8 cellular contexts compared by ENCODE assay signal in the genomic region with DNA sequence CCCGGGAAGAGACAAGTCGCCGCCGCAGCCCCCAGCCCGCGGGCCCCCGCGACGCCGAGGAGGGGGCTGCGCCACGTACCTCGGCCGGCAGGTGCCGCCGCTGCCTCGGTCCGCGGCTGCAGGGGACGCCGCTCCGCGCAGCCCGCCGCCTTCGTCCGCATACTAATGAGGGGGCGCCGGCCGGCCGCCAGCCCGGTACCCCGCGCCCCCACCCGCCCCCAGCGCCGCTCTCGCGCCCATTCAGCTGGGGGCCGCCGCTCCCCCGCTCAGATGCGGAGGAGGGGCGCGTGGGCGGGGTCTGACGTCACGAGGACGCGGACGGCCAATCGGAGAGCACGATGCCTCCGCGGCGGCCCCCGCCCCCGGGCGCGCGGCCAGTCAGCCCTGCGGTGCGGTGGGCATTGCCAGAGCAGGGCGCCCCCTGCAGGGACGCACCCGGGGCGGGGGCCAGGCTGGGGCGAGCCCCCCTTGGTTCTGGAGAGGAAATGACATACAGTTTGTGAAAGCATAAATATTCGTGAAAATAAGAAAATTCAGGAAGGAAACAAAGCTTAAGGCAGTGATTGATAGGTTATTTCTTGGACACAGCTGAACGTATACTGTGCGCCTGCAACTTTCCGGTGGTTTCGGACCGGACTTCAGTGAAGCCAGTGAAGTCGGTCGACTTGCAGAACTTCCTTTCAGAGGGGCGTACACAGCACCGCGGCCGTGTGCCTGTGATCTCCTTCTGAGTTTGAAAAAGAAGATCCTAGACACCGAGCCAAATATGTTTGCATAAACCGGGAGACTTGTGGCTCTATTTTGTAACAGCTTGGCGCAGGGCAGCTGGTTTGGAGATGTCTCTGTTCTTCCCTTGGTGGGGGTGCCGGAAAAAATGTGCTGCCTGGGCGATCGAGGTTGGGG. TPM values are rescaled to one million over a fixed set of nuclear protein-coding genes. Genes with fewer than 3 reads are reported as not detected.
DNase-seq lines count a peak whose midpoint lies in the region; ATAC-seq and TF ChIP-seq lines count a peak whose summit lies in the region.

A gene (minus strand): TSS at position 246 of the 903 bp plus-strand sequence. CDS start 85 bp downstream, at position 161.

- peak; percentile 32 for TF ChIP-seq RAD21 in Ishikawa (IDR thresholded peaks at IDR 0.05; ENCODE audit: low read depth)

- no peaks in the 10 kb centered on the region for H3K36me3 ChIP-seq in Peyer's patch
- peaks cover 0 to 3% (median 0%) of the 10 kb centered on the region in 3 experiments for H3K36me3 ChIP-seq in naive thymus-derived CD4-positive, alpha-beta T cell (ENCODE audit: control insufficient read depth in 2 of 3, insufficient read depth in 3 of 3, low read length in 3 of 3)

- H3K4me3 Mint-ChIP-seq in naive thymus-derived CD4-positive, alpha-beta T cell = peak within 1 kb of the TSS; percentile 88 to 100 (median 96)

- intact Hi-C loops in naive thymus-derived CD4-positive, alpha-beta T cell (cut with micrococcal nuclease) = loop anchor here (1.0 to 5.0 kb wide), 14 partner anchors 11 to 554 kb away; a partner anchor contains a TSS

- H3K27ac Mint-ChIP-seq in naive thymus-derived CD4-positive, alpha-beta T cell = peak within 1 kb of the TSS; percentile 89 to 99 (median 98)

- peaks cover 0 to 18% (median 5%) of the 10 kb centered on the region in 5 donors for H3K36me3 Mint-ChIP-seq in naive thymus-derived CD4-positive, alpha-beta T cell

- DNase-seq in DMS153 treated with DMSO at 0.1 percent for 48 hours (lab: John Stamatoyannopoulos, UW; ENCODE audit: unreplicated experiment) = peak; percentile 73
- peak; percentile 87 to 96 (median 93) for DNase-seq in Peyer's patch
- peak; percentile 93 for DNase-seq in activated T-helper 1 cell treated with Interleukin-2 at 50 U/mL for 16 hours (ENCODE audit: low read depth)
- peak; percentile 83 for DNase-seq in fibroblast of gingiva (ENCODE audit: low read depth)
- peak; percentile 89 to 96 (median 93) for DNase-seq in naive thymus-derived CD4-positive, alpha-beta T cell
- peak; percentile 85 to 93 (median 89) for DNase-seq in stimulated activated naive CD4-positive, alpha-beta T cell (lab: John Stamatoyannopoulos, UW)

- H3K9me3 Mint-ChIP-seq in naive thymus-derived CD4-positive, alpha-beta T cell = peaks cover 0 to 1% (median 0%) of the 10 kb centered on the region in 11 donors

- H3K27ac ChIP-seq in Peyer's patch = peak within 1 kb of the TSS; percentile 81 to 94 (median 86)
- peak within 1 kb of the TSS; percentile 93 for H3K27ac ChIP-seq in naive thymus-derived CD4-positive, alpha-beta T cell (ENCODE audit: low read depth, low read length)

- CTCF ChIA-PET in naive thymus-derived CD4-positive, alpha-beta T cell (lab: Charles Lee) = interaction anchor here (0.6 to 8.7 kb wide), 24 partner anchors 11 to 538 kb away, joined by 3 to 123 read pairs (median 4); a partner anchor contains a TSS

- H3K27me3 ChIP-seq in Peyer's patch = no peaks in the 10 kb centered on the region
- H3K27me3 ChIP-seq in naive thymus-derived CD4-positive, alpha-beta T cell (ENCODE audit: control insufficient read depth in 2 of 2, insufficient read depth in 2 of 2, low read length in 2 of 2) = no peaks in the 10 kb centered on the region

- TF ChIP-seq CTCF in Peyer's patch (IDR thresholded peaks at IDR 0.05) = peak; percentile 45 to 89 (median 68)

- ATAC-seq in GM21529 (IDR thresholded peaks at IDR 0.05; ENCODE audit: unreplicated experiment) = peak; percentile 81
- peak; percentile 95 for ATAC-seq in naive thymus-derived CD4-positive, alpha-beta T cell

- POLR2A ChIA-PET in naive thymus-derived CD4-positive, alpha-beta T cell (lab: Charles Lee) = interaction anchor here (0.6 to 6.4 kb wide), 21 partner anchors 8 to 574 kb away, joined by 3 to 92 read pairs (median 5); a partner anchor contains a TSS

- H3K4me1 Mint-ChIP-seq in naive thymus-derived CD4-positive, alpha-beta T cell = peaks cover 48 to 76% (median 72%) of the 10 kb centered on the region in 7 donors

- H3K27me3 Mint-ChIP-seq in naive thymus-derived CD4-positive, alpha-beta T cell = no peaks in the 10 kb centered on the region

- TF ChIP-seq EP300 in Ishikawa (IDR thresholded peaks at IDR 0.05; ENCODE audit: borderline replicate concordance) = no peak

- TF ChIP-seq POLR2A in Peyer's patch (IDR thresholded peaks at IDR 0.05) = no peak

- H3K4me3 ChIP-seq in Peyer's patch = peak within 1 kb of the TSS; percentile 70 to 88 (median 82)
- peak within 1 kb of the TSS; percentile 77 for H3K4me3 ChIP-seq in naive thymus-derived CD4-positive, alpha-beta T cell (ENCODE audit: low read length)

- H3K9me3 ChIP-seq in Peyer's patch = no peaks in the 10 kb centered on the region
- H3K9me3 ChIP-seq in naive thymus-derived CD4-positive, alpha-beta T cell (ENCODE audit: control insufficient read depth in 2 of 3, low read length in 3 of 3) = no peaks in the 10 kb centered on the region

- H3K4me1 ChIP-seq in Peyer's patch = peaks cover 0 to 31% (median 10%) of the 10 kb centered on the region in 4 donors
- peaks cover 24 to 46% of the 10 kb centered on the region in 2 donors for H3K4me1 ChIP-seq in naive thymus-derived CD4-positive, alpha-beta T cell (ENCODE audit: control insufficient read depth in 2 of 2, insufficient read depth in 2 of 2, low read length in 2 of 2)

TF ChIP-seq in Ishikawa, 13 proteins besides CTCF, POLR2A, EP300 and RAD21:
- TF ChIP-seq TAF1 (IDR thresholded peaks at IDR 0.05; ENCODE audit: low read depth) = peak; percentile 56
- TF ChIP-seq ZBTB7A (IDR thresholded peaks at IDR 0.05; ENCODE audit: low read depth) = peak; percentile 94
- TF ChIP-seq, protein P1, sequence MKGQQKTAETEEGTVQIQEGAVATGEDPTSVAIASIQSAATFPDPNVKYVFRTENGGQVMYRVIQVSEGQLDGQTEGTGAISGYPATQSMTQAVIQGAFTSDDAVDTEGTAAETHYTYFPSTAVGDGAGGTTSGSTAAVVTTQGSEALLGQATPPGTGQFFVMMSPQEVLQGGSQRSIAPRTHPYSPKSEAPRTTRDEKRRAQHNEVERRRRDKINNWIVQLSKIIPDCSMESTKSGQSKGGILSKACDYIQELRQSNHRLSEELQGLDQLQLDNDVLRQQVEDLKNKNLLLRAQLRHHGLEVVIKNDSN (IDR thresholded peaks at IDR 0.05) = peak; percentile 94
- peak; percentile 72; the same call in 1 of the 2 replicates for TF ChIP-seq EGR1 (IDR thresholded peaks at IDR 0.05)
- TF ChIP-seq TCF12 (IDR thresholded peaks at IDR 0.05; ENCODE audit: low read depth) = peak; percentile 9; the same call in 1 of the 2 replicates
- peak; percentile 81 for TF ChIP-seq NFIC (IDR thresholded peaks at IDR 0.05)
- no peak for TF ChIP-seq TEAD4 (IDR thresholded peaks at IDR 0.05)
- TF ChIP-seq, protein P2, sequence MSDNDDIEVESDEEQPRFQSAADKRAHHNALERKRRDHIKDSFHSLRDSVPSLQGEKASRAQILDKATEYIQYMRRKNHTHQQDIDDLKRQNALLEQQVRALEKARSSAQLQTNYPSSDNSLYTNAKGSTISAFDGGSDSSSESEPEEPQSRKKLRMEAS (IDR thresholded peaks at IDR 0.05) = no peak

RNA-seq across cellular contexts. Expression of the gene that starts here (rescaled TPM):
- 10 to 100 TPM; 10.8 to 23.9 (median 16.5) TPM for total RNA-seq in Peyer's patch
- 10 to 100 TPM; 37.9 to 53.6 (median 43.0) TPM for total RNA-seq in naive thymus-derived CD4-positive, alpha-beta T cell
- 10 to 100 TPM; 15.0 to 16.8 TPM for polyA plus RNA-seq in naive thymus-derived CD4-positive, alpha-beta T cell

Comparison
In these comparisons a context has a peak if more than half of its experiments do, and no peak if none do; other contexts are left out.
1. Peak in every context shown above with its lines: DNase-seq, ATAC-seq, H3K4me3 ChIP-seq and H3K27ac ChIP-seq.